In the genomic region with DNA sequence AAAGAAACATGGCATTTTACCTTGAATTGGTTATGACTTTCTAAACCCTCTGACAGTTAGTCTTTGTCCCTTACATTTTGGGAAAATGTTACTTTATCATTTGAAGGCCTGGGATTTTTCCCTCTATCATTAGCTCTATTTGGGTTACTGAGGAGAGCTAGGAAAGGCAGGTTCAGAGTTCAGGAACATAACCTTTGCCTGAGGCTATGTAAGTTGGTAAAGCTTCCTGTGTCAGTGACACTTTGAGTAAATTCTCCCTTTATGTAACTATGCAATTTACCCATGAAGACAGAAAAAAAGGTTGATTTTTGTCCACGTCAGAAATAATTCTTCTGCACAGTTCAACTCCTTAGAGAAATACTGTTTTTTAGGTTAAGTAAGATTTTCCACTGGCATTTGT, we compare ENCODE assay signal across 9 cellular contexts.
"Had no signal": no experiment of that assay in that cellular context is flagged by ENCODE, and none has a peak within 500 bp of the region (broad histone marks: within the 10 kb centered on the region; RNA-seq: fewer than 3 reads in every experiment).

No MANE protein-coding gene starts in this region.

- H3K4me3 ChIP-seq: GM23338, HAP-1, K562 had no signal

- H3K4me2 ChIP-seq: GM23338 had no signal

- DNase-seq: H7, HFFc6, IMR-90 had no signal

- H3K9me3 ChIP-seq: HAP-1 had no signal

- H2AFZ ChIP-seq: GM23338 had no signal

- H3K9me3 Mint-ChIP-seq: GM23338 had no signal

- H3K36me3 ChIP-seq: HAP-1 had no signal

- FAIRE-seq: H1, K562 had no signal

- H3K27ac ChIP-seq: HL-60 had no signal

- H3K4me1 ChIP-seq: HAP-1 had no signal

- H3K27ac Mint-ChIP-seq: GM23338, HFFc6 had no signal

- H3K4me3 Mint-ChIP-seq: GM23338, HFFc6 had no signal

- ATAC-seq: GM23338, HCT116, K562 had no signal
